In genomic region chr2:187581125-187581896, GRCh38 we compare ENCODE assay signal across 8 cellular contexts. TPM values are rescaled to one million over a fixed set of nuclear protein-coding genes. Genes with fewer than 3 reads are reported as not detected.
DNase-seq lines count a peak whose midpoint lies in the region; ATAC-seq and TF ChIP-seq lines count a peak whose summit lies in the region.

No MANE protein-coding gene starts in this region.

- no peaks in the 10 kb centered on the region for H3K36me3 ChIP-seq in H7 (replicated peaks; ENCODE audit: control insufficient read depth, insufficient read depth, low read length)
- no peaks in the 10 kb centered on the region for H3K36me3 ChIP-seq in hepatocyte (replicated peaks; ENCODE audit: insufficient read depth, low read depth)
- no peaks in the 10 kb centered on the region for H3K36me3 ChIP-seq in spleen

- WGBS in hepatocyte (ENCODE audit: low lambda C conversion rate, missing lambda C conversion rate), result 16% methylated on average over 4 of the region's 4 CpGs
- 5 to 11% (median 9%) methylated on average over 4 of the region's 4 CpGs for WGBS in spleen, 5 donors

- POLR2A ChIA-PET in activated CD4-positive, alpha-beta T cell treated with anti-CD3 and anti-CD28 coated beads, Interleukin-2, amount 10 ng/mL, durations not matched to agents 7 days and 5 days (lab: Charles Lee), result no interaction called here

- TF ChIP-seq CTCF in hepatocyte (IDR thresholded peaks at IDR 0.05; ENCODE audit: poor library complexity) (peak; percentile 83), spleen (IDR thresholded peaks at IDR 0.05 in 8 of 11, conservative IDR thresholded peaks at IDR 0.05 in 3 of 11) (peak in 8 of 11 experiments; percentile 35 to 66 (median 52))

- peaks cover 5% of the 10 kb centered on the region for H3K27me3 Mint-ChIP-seq in activated CD4-positive, alpha-beta T cell treated with anti-CD3 and anti-CD28 coated beads, Interleukin-2, amount 10 ng/mL, durations not matched to agents 7 days and 5 days

- H3K9me3 ChIP-seq in hepatocyte (ENCODE audit: low read depth) (no peaks in the 10 kb centered on the region), spleen (no peaks in the 10 kb centered on the region)

- H3K4me3 Mint-ChIP-seq in activated CD4-positive, alpha-beta T cell treated with anti-CD3 and anti-CD28 coated beads, Interleukin-2, amount 10 ng/mL, durations not matched to agents 7 days and 5 days, result no peak overlapping the region

- H3K27me3 ChIP-seq in H7 (ENCODE audit: control insufficient read depth, insufficient read depth, low read length) (no peaks in the 10 kb centered on the region), hepatocyte (no peaks in the 10 kb centered on the region), spleen (replicated peaks in 1 of 7) (no peaks in the 10 kb centered on the region)

- H3K9me2 ChIP-seq in hepatocyte (replicated peaks; ENCODE audit: insufficient read depth), result no peaks in the 10 kb centered on the region

- no peaks in the 10 kb centered on the region for H3K79me2 ChIP-seq in hepatocyte

- DNase-seq in NOMO-1 treated with DMSO at 0.1 percent for 48 hours (lab: John Stamatoyannopoulos, UW; ENCODE audit: unreplicated experiment) (peak; percentile 5), NOMO-1 treated with dmso at 0.1 percent for 144 hours (lab: John Stamatoyannopoulos, UW; ENCODE audit: unreplicated experiment) (no peak), H7 (peak; percentile 3), NAMALWA (ENCODE audit: low spot score) (peak; percentile 77), hepatocyte (ENCODE audit: low spot score) (peak; percentile 60), spleen (no peak)
- peak; percentile 52 for DNase-seq in activated CD4-positive, alpha-beta T cell treated with anti-CD3 and anti-CD28 coated beads, Interleukin-2, amount 10 ng/mL, durations not matched to agents 7 days and 5 days

- H3K4me1 Mint-ChIP-seq in activated CD4-positive, alpha-beta T cell treated with anti-CD3 and anti-CD28 coated beads, Interleukin-2, amount 10 ng/mL, durations not matched to agents 7 days and 5 days, result peaks cover 6% of the 10 kb centered on the region

- H3K9me3 Mint-ChIP-seq in activated CD4-positive, alpha-beta T cell treated with anti-CD3 and anti-CD28 coated beads, Interleukin-2, amount 10 ng/mL, durations not matched to agents 7 days and 5 days, result peaks cover 2% of the 10 kb centered on the region

- H2AFZ ChIP-seq in hepatocyte, result peak overlapping the region; percentile 55

- peak overlapping the region; percentile 54 for H3K4me2 ChIP-seq in hepatocyte

- no peak overlapping the region for H3K27ac Mint-ChIP-seq in activated CD4-positive, alpha-beta T cell treated with anti-CD3 and anti-CD28 coated beads, Interleukin-2, amount 10 ng/mL, durations not matched to agents 7 days and 5 days

- peaks cover 13% of the 10 kb centered on the region for H3K4me1 ChIP-seq in hepatocyte (ENCODE audit: insufficient read depth)
- H3K4me1 ChIP-seq in spleen, result peaks cover 0 to 15% (median 6%) of the 10 kb centered on the region in 6 donors

- H4K20me1 ChIP-seq in hepatocyte (ENCODE audit: insufficient read depth, poor library complexity, severe bottlenecking), result no peaks in the 10 kb centered on the region

- no peak overlapping the region for H3K4me3 ChIP-seq in H7 (ENCODE audit: insufficient read depth, low read depth, low read length)
- no peak overlapping the region for H3K4me3 ChIP-seq in hepatocyte
- peak overlapping the region in 2 of 8 donors; percentile 28 to 31 for H3K4me3 ChIP-seq in spleen

- no peaks in the 10 kb centered on the region for H3K36me3 Mint-ChIP-seq in activated CD4-positive, alpha-beta T cell treated with anti-CD3 and anti-CD28 coated beads, Interleukin-2, amount 10 ng/mL, durations not matched to agents 7 days and 5 days (ENCODE audit: low read depth)

- CTCF ChIA-PET in activated CD4-positive, alpha-beta T cell treated with anti-CD3 and anti-CD28 coated beads, Interleukin-2, amount 10 ng/mL, durations not matched to agents 7 days and 5 days (lab: Charles Lee), result interaction anchor here (0.5 to 1.0 kb wide), 5 partner anchors 80 to 1698 kb away, joined by 3 to 5 read pairs (median 3); no protein-coding TSS in a partner anchor

- no peak for ATAC-seq in HG02571 (IDR thresholded peaks at IDR 0.05; ENCODE audit: unreplicated experiment)

- no peak overlapping the region for H3K27ac ChIP-seq in hepatocyte
- H3K27ac ChIP-seq in spleen, result no peak overlapping the region

- TF ChIP-seq POLR2A in spleen (IDR thresholded peaks at IDR 0.05), result no peak

- intact Hi-C loops in spleen (cut with DNase I; ENCODE audit: low total_unique reads), result no loop called here

RNA-seq across cellular contexts. Expression of gene TFPI, which starts 27.1 kb away (rescaled TPM):
- total RNA-seq in H7 (2014; rRNA removed; shearing (Covaris generic)), result 17.1 and 17.8 TPM in 2 replicates
- total RNA-seq in activated CD4-positive, alpha-beta T cell treated with anti-CD3 and anti-CD28 coated beads, Interleukin-2, amount 10 ng/mL, durations not matched to agents 7 days and 5 days, result not detected
- 104 and 122 TPM in 2 replicates for total RNA-seq in hepatocyte
- 79.7 and 79.9 TPM in 2 replicates for polyA plus RNA-seq in hepatocyte
- 100 to 1,000 TPM in 1 of 7 donors, 10 to 100 TPM in 6; 38.0 to 117 (median 57.4) TPM for total RNA-seq in spleen
- 10 to 100 TPM in 2 of 3 donors, 1 to 10 TPM in 1; 7.4 to 18.4 (median 12.0) TPM for polyA plus RNA-seq in spleen

Comparison
In these comparisons a context has a peak if more than half of its experiments do, and no peak if none do; other contexts are left out.
1. DNase-seq: peak in NOMO-1 treated with DMSO at 0.1 percent for 48 hours (single experiment), H7 (single experiment), NAMALWA (single experiment), activated CD4-positive, alpha-beta T cell treated with anti-CD3 and anti-CD28 coated beads, Interleukin-2, amount 10 ng/mL, durations not matched to agents 7 days and 5 days (single experiment) and hepatocyte (single experiment); none in NOMO-1 treated with dmso at 0.1 percent for 144 hours (single experiment) and spleen (single experiment).
2. RNA of gene TFPI, which starts 27.1 kb away (total RNA-seq): 104 to 122 TPM in hepatocyte, 38.0 to 117 TPM in spleen and 17.1 to 17.8 TPM in H7; not detected in activated CD4-positive, alpha-beta T cell treated with anti-CD3 and anti-CD28 coated beads, Interleukin-2, amount 10 ng/mL, durations not matched to agents 7 days and 5 days; every median in the first group is over 10 times any median in the second.